Comparison of ENCODE assay signal across 8 cellular contexts in the genomic region with DNA sequence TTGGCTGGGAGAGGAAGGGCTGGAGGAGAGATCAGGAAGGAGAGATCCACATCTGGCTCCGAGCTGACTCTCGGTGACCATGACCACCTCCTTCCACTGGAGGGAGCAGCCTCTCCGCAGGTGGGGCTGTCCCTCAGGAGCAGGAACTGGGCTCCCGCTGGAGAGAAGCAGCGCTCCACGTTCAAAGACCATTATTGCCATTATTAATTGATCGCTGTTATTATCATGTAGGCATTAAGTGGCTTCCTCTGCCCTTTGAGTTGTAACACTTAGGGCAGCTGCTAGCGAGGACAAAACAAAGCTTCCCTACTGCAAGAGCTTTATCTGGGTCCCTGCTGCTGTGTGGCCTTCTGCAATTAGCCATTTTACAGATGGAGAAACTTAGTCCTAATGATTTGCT.
DNase-seq lines count a peak whose midpoint lies in the region; ATAC-seq, FAIRE-seq and TF ChIP-seq lines count a peak whose summit lies in the region.

No MANE protein-coding gene starts in this region.

- ATAC-seq in natural killer cell treated with Interleukin-12 subunit alpha and Interleukin-12 subunit beta and Interleukin-15 and Interleukin-18, amount 100 ng/mL, for 72 hours = no peak
- ATAC-seq in GM18505 (IDR thresholded peaks at IDR 0.05; ENCODE audit: unreplicated experiment) = no peak

- TF ChIP-seq POLR2A in GM18505 (IDR thresholded peaks at IDR 0.05; ENCODE audit: borderline replicate concordance, extremely low read depth, insufficient read depth, insufficient read length) = no peak

- H3K4me1 Mint-ChIP-seq in natural killer cell treated with Interleukin-12 subunit alpha and Interleukin-12 subunit beta and Interleukin-15 and Interleukin-18, amount 100 ng/mL, for 72 hours (ENCODE audit: low read depth in 2 of 2) = peaks cover 0 to 4% of the 10 kb centered on the region in 2 donors

- H3K27me3 Mint-ChIP-seq in natural killer cell treated with Interleukin-12 subunit alpha and Interleukin-12 subunit beta and Interleukin-15 and Interleukin-18, amount 100 ng/mL, for 72 hours = peaks cover 5 to 21% of the 10 kb centered on the region in 2 donors

- H3K4me3 ChIP-seq in GM06990 (replicated peaks; ENCODE audit: low read depth, low read length) = no peak overlapping the region
- no peak overlapping the region for H3K4me3 ChIP-seq in epithelial cell of proximal tubule (ENCODE audit: low read depth, low read length)

- DNase-seq in A172 (ENCODE audit: low spot score) (peak; percentile 34), GM06990 (ENCODE audit: extremely low read depth, insufficient read length) (no peak), HuH-7 (ENCODE audit: low spot score) (peak; percentile 82), RCC 7860 (ENCODE audit: low spot score) (peak; percentile 23), epithelial cell of proximal tubule (ENCODE audit: low read depth) (no peak), posterior vena cava (ENCODE audit: low spot score) (no peak)
- DNase-seq in natural killer cell treated with Interleukin-12 subunit alpha and Interleukin-12 subunit beta and Interleukin-15 and Interleukin-18, amount 100 ng/mL, for 72 hours (ENCODE audit: low spot score) = peak; percentile 31

- intact Hi-C loops in posterior vena cava (cut with DNase I) = loop anchor here in 1 of 2 donors (5.0 kb wide), 1 partner anchor 740 kb away; no protein-coding TSS in a partner anchor

- TF ChIP-seq CTCF in GM06990 (IDR thresholded peaks at IDR 0.05; ENCODE audit: insufficient read depth, low read length, poor library complexity, severe bottlenecking) = peak; percentile 67
- peak; percentile 82 for TF ChIP-seq CTCF in epithelial cell of proximal tubule (conservative IDR thresholded peaks at IDR 0.05; ENCODE audit: low read depth, low read length)

- peaks cover 5% of the 10 kb centered on the region for H3K27me3 ChIP-seq in GM06990 (replicated peaks; ENCODE audit: control insufficient read depth, insufficient read depth, low read length)

- no peak for FAIRE-seq in RCC 7860 (lab: Jason Lieb, UNC)

- no peak overlapping the region for H3K4me3 Mint-ChIP-seq in natural killer cell treated with Interleukin-12 subunit alpha and Interleukin-12 subunit beta and Interleukin-15 and Interleukin-18, amount 100 ng/mL, for 72 hours

- H3K36me3 Mint-ChIP-seq in natural killer cell treated with Interleukin-12 subunit alpha and Interleukin-12 subunit beta and Interleukin-15 and Interleukin-18, amount 100 ng/mL, for 72 hours = no peaks in the 10 kb centered on the region

- H3K36me3 ChIP-seq in GM06990 (ENCODE audit: control insufficient read depth, insufficient read depth, low read length) = no peaks in the 10 kb centered on the region

- no peaks in the 10 kb centered on the region for H3K9me3 Mint-ChIP-seq in natural killer cell treated with Interleukin-12 subunit alpha and Interleukin-12 subunit beta and Interleukin-15 and Interleukin-18, amount 100 ng/mL, for 72 hours

- H3K27ac Mint-ChIP-seq in natural killer cell treated with Interleukin-12 subunit alpha and Interleukin-12 subunit beta and Interleukin-15 and Interleukin-18, amount 100 ng/mL, for 72 hours = no peak overlapping the region

Comparison
In these comparisons a context has a peak if more than half of its experiments do, and no peak if none do; other contexts are left out.
1. DNase-seq: peak in A172 (single experiment), HuH-7 (single experiment), RCC 7860 (single experiment) and natural killer cell treated with Interleukin-12 subunit alpha and Interleukin-12 subunit beta and Interleukin-15 and Interleukin-18, amount 100 ng/mL, for 72 hours (single experiment); none in GM06990 (single experiment), epithelial cell of proximal tubule (single experiment) and posterior vena cava (single experiment).